1 cellular context compared by ENCODE assay signal in the genomic region with DNA sequence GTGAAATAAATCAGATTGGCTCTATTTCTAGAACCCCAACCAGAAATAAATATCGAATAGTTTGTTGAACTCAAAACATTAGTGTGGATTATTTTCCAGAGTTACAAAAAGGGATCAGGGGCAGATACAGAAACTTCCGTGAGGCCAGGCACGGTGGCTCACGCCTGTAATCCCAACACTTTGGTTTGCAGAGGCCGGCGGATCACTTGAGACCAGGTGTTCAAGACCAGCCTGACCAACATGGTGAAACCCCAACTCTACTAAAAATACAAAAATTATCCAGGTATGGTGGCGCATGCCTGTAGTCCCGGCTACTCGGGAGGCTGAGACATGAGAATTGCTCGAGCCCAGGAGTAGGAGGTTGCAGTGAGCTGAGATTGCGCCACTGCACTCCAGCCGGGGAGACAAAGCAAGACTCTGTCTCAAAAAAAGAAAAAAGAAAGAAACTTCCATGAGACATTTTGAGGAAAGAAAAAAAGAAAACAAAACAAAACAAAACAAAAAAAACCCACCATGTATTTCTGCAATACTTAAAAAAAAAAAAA.
TF ChIP-seq lines count a peak whose summit lies in the region.

No MANE protein-coding gene starts in this region.

TF ChIP-seq in GM12878, 131 proteins besides CTCF, POLR2A, EP300 and RAD21 (continued from another document):
- TF ChIP-seq, protein P1, sequence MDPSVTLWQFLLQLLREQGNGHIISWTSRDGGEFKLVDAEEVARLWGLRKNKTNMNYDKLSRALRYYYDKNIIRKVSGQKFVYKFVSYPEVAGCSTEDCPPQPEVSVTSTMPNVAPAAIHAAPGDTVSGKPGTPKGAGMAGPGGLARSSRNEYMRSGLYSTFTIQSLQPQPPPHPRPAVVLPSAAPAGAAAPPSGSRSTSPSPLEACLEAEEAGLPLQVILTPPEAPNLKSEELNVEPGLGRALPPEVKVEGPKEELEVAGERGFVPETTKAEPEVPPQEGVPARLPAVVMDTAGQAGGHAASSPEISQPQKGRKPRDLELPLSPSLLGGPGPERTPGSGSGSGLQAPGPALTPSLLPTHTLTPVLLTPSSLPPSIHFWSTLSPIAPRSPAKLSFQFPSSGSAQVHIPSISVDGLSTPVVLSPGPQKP (IDR thresholded peaks at IDR 0.05; ENCODE audit: low read depth, low read length): no peak
- no peak for TF ChIP-seq EGR1 (IDR thresholded peaks at IDR 0.05; ENCODE audit: borderline replicate concordance in 1 of 2, low read depth in 2 of 2, low read length in 2 of 2)
- no peak for TF ChIP-seq HDAC2 (IDR thresholded peaks at IDR 0.05)
- no peak for TF ChIP-seq SREBF1 (IDR thresholded peaks at IDR 0.05; ENCODE audit: low read length)
- TF ChIP-seq SREBF2 (IDR thresholded peaks at IDR 0.05; ENCODE audit: low read length): no peak
- no peak for TF ChIP-seq FOXM1 (IDR thresholded peaks at IDR 0.05; ENCODE audit: low read depth, low read length)
- no peak for TF ChIP-seq TBL1XR1 (IDR thresholded peaks at IDR 0.05; ENCODE audit: low read depth, low read length)
- no peak for TF ChIP-seq NFYA (IDR thresholded peaks at IDR 0.05; ENCODE audit: borderline replicate concordance, low read depth, low read length)
- no peak for TF ChIP-seq RAD51 (IDR thresholded peaks at IDR 0.05)
- TF ChIP-seq SUPT20H (IDR thresholded peaks at IDR 0.05; ENCODE audit: borderline replicate concordance, control insufficient read depth, low read depth, low read length): no peak
- TF ChIP-seq POU2F2 (IDR thresholded peaks at IDR 0.05; ENCODE audit: borderline replicate concordance, low read depth, low read length): no peak
- no peak for TF ChIP-seq CREM (IDR thresholded peaks at IDR 0.05; ENCODE audit: low read depth)
- no peak for TF ChIP-seq HDAC6 (IDR thresholded peaks at IDR 0.05; ENCODE audit: unreplicated experiment)
- no peak for TF ChIP-seq CREB1 (IDR thresholded peaks at IDR 0.05; ENCODE audit: low read depth)
- no peak for TF ChIP-seq KLF5 (IDR thresholded peaks at IDR 0.05; ENCODE audit: partially characterized antibody)
